In genomic region chr6:56023829-56024228, GRCh38 we compare ENCODE assay signal across 27 cellular contexts.
"Had no signal": no experiment of that assay in that cellular context is flagged by ENCODE, and none has a peak within 500 bp of the region (broad histone marks: within the 10 kb centered on the region; RNA-seq: fewer than 3 reads in every experiment).

No MANE protein-coding gene starts in this region.

- H3K27me3 Mint-ChIP-seq: activated CD4-positive, alpha-beta T cell treated with anti-CD3 and anti-CD28 coated beads for 36 hours; activated CD8-positive, alpha-beta T cell treated with anti-CD3 and anti-CD28 coated beads for 36 hours; activated naive CD8-positive, alpha-beta T cell treated with anti-CD3 and anti-CD28 coated beads, Interleukin-2, amount 10 ng/mL, durations not matched to agents 7 days and 5 days; central memory CD8-positive, alpha-beta T cell had no signal

- H3K4me1 ChIP-seq: adrenal gland had no signal

- H3K36me3 ChIP-seq: adrenal gland, SJCRH30 had no signal

- H3K4me2 ChIP-seq: SK-N-SH had no signal

- H3K9me2 ChIP-seq: SK-N-SH had no signal

- H3K4me3 Mint-ChIP-seq: activated CD4-positive, alpha-beta T cell treated with anti-CD3 and anti-CD28 coated beads for 36 hours; activated CD8-positive, alpha-beta T cell treated with anti-CD3 and anti-CD28 coated beads for 36 hours; activated naive CD8-positive, alpha-beta T cell treated with anti-CD3 and anti-CD28 coated beads, Interleukin-2, amount 10 ng/mL, durations not matched to agents 7 days and 5 days; activated T-cell treated with anti-CD3 and anti-CD28 coated beads, Interleukin-2, amount 50 U/mL, for 72 hours; central memory CD8-positive, alpha-beta T cell had no signal

- H3K4me1 Mint-ChIP-seq: activated CD4-positive, alpha-beta T cell treated with anti-CD3 and anti-CD28 coated beads for 36 hours; activated naive CD8-positive, alpha-beta T cell treated with anti-CD3 and anti-CD28 coated beads, Interleukin-2, amount 10 ng/mL, durations not matched to agents 7 days and 5 days; central memory CD8-positive, alpha-beta T cell had no signal

- DNase-seq: activated CD4-positive, alpha-beta T cell treated with anti-CD3 and anti-CD28 coated beads for 36 hours; activated CD8-positive, alpha-beta memory T cell treated with anti-CD3 and anti-CD28 coated beads, Interleukin-2, amount 50 U/mL, for 4 hours; activated CD8-positive, alpha-beta T cell treated with anti-CD3 and anti-CD28 coated beads for 36 hours; activated naive CD4-positive, alpha-beta T cell treated with anti-CD3 and anti-CD28 coated beads, Interleukin-2, amount 50 U/mL, for 16 hours; activated naive CD8-positive, alpha-beta T cell treated with anti-CD3 and anti-CD28 coated beads, Interleukin-2, amount 10 ng/mL, durations not matched to agents 7 days and 5 days; activated T-cell treated with anti-CD3 and anti-CD28 coated beads, Interleukin-2, amount 50 U/mL, for 72 hours; adrenal gland; anterior cingulate cortex; Kasumi-1; NCI-H1048; NCI-H146; NCI-H1930; NCI-H345; NCI-H510A; NCI-H526 treated with DMSO at 0.1 percent for 48 hours; NCI-H82; NK-92 treated with Interleukin-12 subunit alpha and Interleukin-12 subunit beta, amount 100 ng/mL, for 24 hours; OCI-M1; RPMI8226; SJCRH30; SK-N-SH; T-helper 1 cell had no signal

- H3K27me3 ChIP-seq: adrenal gland, SJCRH30 had no signal

- H3K27ac Mint-ChIP-seq: activated CD4-positive, alpha-beta T cell treated with anti-CD3 and anti-CD28 coated beads for 36 hours; activated CD8-positive, alpha-beta T cell treated with anti-CD3 and anti-CD28 coated beads for 36 hours; activated naive CD8-positive, alpha-beta T cell treated with anti-CD3 and anti-CD28 coated beads, Interleukin-2, amount 10 ng/mL, durations not matched to agents 7 days and 5 days; activated T-cell treated with anti-CD3 and anti-CD28 coated beads, Interleukin-2, amount 50 U/mL, for 72 hours had no signal

- H3K9me3 ChIP-seq: adrenal gland, SK-N-SH had no signal

- H3K4me3 ChIP-seq: adrenal gland, K562, SJCRH30 had no signal

- H3K9ac ChIP-seq: SK-N-SH had no signal

- H3K27ac ChIP-seq: adrenal gland, SJCRH30, VCaP had no signal

- H3K9me3 Mint-ChIP-seq: activated naive CD8-positive, alpha-beta T cell treated with anti-CD3 and anti-CD28 coated beads, Interleukin-2, amount 10 ng/mL, durations not matched to agents 7 days and 5 days had no signal

- ATAC-seq: activated CD4-positive, alpha-beta T cell treated with anti-CD3 and anti-CD28 coated beads for 36 hours; activated CD8-positive, alpha-beta T cell treated with anti-CD3 and anti-CD28 coated beads for 36 hours; activated T-cell treated with anti-CD3 and anti-CD28 coated beads, Interleukin-2, amount 50 U/mL, for 72 hours; K562; Panc1; Right ventricle myocardium inferior had no signal

- H3K36me3 Mint-ChIP-seq: activated naive CD8-positive, alpha-beta T cell treated with anti-CD3 and anti-CD28 coated beads, Interleukin-2, amount 10 ng/mL, durations not matched to agents 7 days and 5 days had no signal
